15 cellular contexts compared by ENCODE assay signal in the genomic region with DNA sequence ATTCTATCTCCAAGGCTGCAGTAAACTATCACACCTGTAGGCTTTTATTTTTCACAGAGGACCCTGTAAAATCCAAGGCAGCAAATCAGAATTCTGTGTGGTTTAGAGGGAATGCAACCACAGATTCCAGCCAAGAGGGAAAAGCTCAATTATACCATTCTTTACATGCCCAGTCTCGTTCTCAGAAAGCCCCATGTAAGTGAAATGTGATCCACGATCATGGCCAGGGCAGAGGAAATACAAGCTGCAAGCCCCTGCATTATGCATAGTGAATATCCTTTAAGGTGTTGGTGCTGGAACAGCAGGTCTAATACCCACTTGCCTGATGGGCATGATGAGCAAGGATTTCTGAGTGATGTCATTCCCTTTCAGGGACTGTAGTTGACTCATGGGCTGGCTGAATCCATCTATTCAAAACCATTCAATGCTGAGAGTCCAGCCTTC.
A peak's percentile ranks its signal among the peaks of the same experiment; 100 is the strongest.
DNase-seq lines count a peak whose midpoint lies in the region; ATAC-seq, FAIRE-seq and TF ChIP-seq lines count a peak whose summit lies in the region.
"Had no signal": no experiment of that assay in that cellular context is flagged by ENCODE, and none has a peak within 500 bp of the region (broad histone marks: within the 10 kb centered on the region; RNA-seq: fewer than 3 reads in every experiment).

No MANE protein-coding gene starts in this region.

- peak overlapping the region; percentile 25 for H3K4me2 ChIP-seq in keratinocyte (ENCODE audit: control insufficient read depth, extremely low read depth, insufficient read depth, low read depth, low read length)

- no peaks in the 10 kb centered on the region for H3K36me3 ChIP-seq in keratinocyte (ENCODE audit: control insufficient read depth in 2 of 2, extremely low read depth in 1 of 2, insufficient read depth in 2 of 2, low read length in 2 of 2)
- H3K36me3 ChIP-seq: upper lobe of right lung had no signal

- H3K4me3 Mint-ChIP-seq in activated naive CD8-positive, alpha-beta T cell treated with anti-CD3 and anti-CD28 coated beads, Interleukin-2, amount 50 U/mL, for 24 hours, result no peak overlapping the region

- peak overlapping the region; percentile 42 for H3K27ac ChIP-seq in keratinocyte (ENCODE audit: control insufficient read depth, insufficient read depth, low read length)
- H3K27ac ChIP-seq: upper lobe of right lung had no signal

- H4K20me1 ChIP-seq in keratinocyte (ENCODE audit: control insufficient read depth, extremely low read depth, insufficient read depth, low read length), result no peaks in the 10 kb centered on the region

- no peak overlapping the region for H2AFZ ChIP-seq in keratinocyte (ENCODE audit: control insufficient read depth, low read length)

- no peaks in the 10 kb centered on the region for H3K27me3 Mint-ChIP-seq in activated naive CD8-positive, alpha-beta T cell treated with anti-CD3 and anti-CD28 coated beads, Interleukin-2, amount 50 U/mL, for 24 hours

- H3K9ac ChIP-seq in keratinocyte (ENCODE audit: control insufficient read depth, extremely low read depth, insufficient read depth, low read length), result no peak overlapping the region

- peak; percentile 65 for ATAC-seq in activated naive CD8-positive, alpha-beta T cell treated with anti-CD3 and anti-CD28 coated beads, Interleukin-2, amount 50 U/mL, for 24 hours
- no peak for ATAC-seq in GM18867 (IDR thresholded peaks at IDR 0.05; ENCODE audit: unreplicated experiment)
- no peak for ATAC-seq in HG03439 (IDR thresholded peaks at IDR 0.05; ENCODE audit: unreplicated experiment)
- ATAC-seq: K562, mucosa of descending colon, right cardiac atrium, upper lobe of right lung had no signal

- dilution Hi-C loops in keratinocyte (cut with MboI; ENCODE audit: extremely low pct_ligation_motif_present, low sequenced_read_pairs), result no loop called here

- no peaks in the 10 kb centered on the region for H3K79me2 ChIP-seq in keratinocyte (ENCODE audit: control insufficient read depth, insufficient read depth, low read length)

- no peaks in the 10 kb centered on the region for H3K27me3 ChIP-seq in keratinocyte (ENCODE audit: control insufficient read depth, extremely low read depth, insufficient read depth, low read length)
- H3K27me3 ChIP-seq: upper lobe of right lung had no signal

- H3K4me3 ChIP-seq in keratinocyte (ENCODE audit: control insufficient read depth in 2 of 3, extremely low read depth in 1 of 3, insufficient read depth in 2 of 3, low read depth in 1 of 3, low read length in 3 of 3), result no peak overlapping the region
- H3K4me3 ChIP-seq: K562, mucosa of descending colon, upper lobe of right lung had no signal

- no peaks in the 10 kb centered on the region for H3K9me3 Mint-ChIP-seq in activated naive CD8-positive, alpha-beta T cell treated with anti-CD3 and anti-CD28 coated beads, Interleukin-2, amount 50 U/mL, for 24 hours

- H3K9me3 ChIP-seq in keratinocyte (ENCODE audit: control insufficient read depth, low read depth, low read length), result no peaks in the 10 kb centered on the region
- H3K9me3 ChIP-seq: mucosa of descending colon, upper lobe of right lung had no signal

- peaks cover 21% of the 10 kb centered on the region for H3K4me1 ChIP-seq in keratinocyte (ENCODE audit: control insufficient read depth, extremely low read depth, insufficient read depth, low read length)
- H3K4me1 ChIP-seq: upper lobe of right lung had no signal

- H3K27ac Mint-ChIP-seq in activated naive CD8-positive, alpha-beta T cell treated with anti-CD3 and anti-CD28 coated beads, Interleukin-2, amount 50 U/mL, for 24 hours, result peak overlapping the region; percentile 73

- H3K9me1 ChIP-seq in keratinocyte (ENCODE audit: control insufficient read depth, extremely low read depth, insufficient read depth, low read length), result peaks cover 4% of the 10 kb centered on the region

- intact Hi-C loops in cardiac septum (cut with DNase I), result no loop called here

- TF ChIP-seq CTCF in keratinocyte (optimal IDR thresholded peaks at IDR 0.05 in 1 of 3, IDR thresholded peaks at IDR 0.05 in 1 of 3, conservative IDR thresholded peaks at IDR 0.05 in 1 of 3; ENCODE audit: extremely low read depth in 1 of 3, insufficient read depth in 2 of 3, low read length in 3 of 3), result peak in 1 of 3 experiments; percentile 33

- DNase-seq in DMS 273 (lab: John Stamatoyannopoulos, UW; ENCODE audit: unreplicated experiment), result peak; percentile 65
- peak; percentile 72 for DNase-seq in M059J (ENCODE audit: low read depth)
- no peak for DNase-seq in activated naive CD8-positive, alpha-beta T cell treated with anti-CD3 and anti-CD28 coated beads, Interleukin-2, amount 50 U/mL, for 24 hours
- peak; percentile 95 for DNase-seq in keratinocyte (ENCODE audit: low read depth, low spot score)
- no peak for DNase-seq in cardiac septum (ENCODE audit: low spot score)
- DNase-seq in NCI-H1092 treated with DMSO at 0.1 percent for 48 hours (lab: John Stamatoyannopoulos, UW), result no peak
- DNase-seq: activated CD4-positive, alpha-beta T cell treated with anti-CD3 and anti-CD28 coated beads for 4 hours; activated naive CD4-positive, alpha-beta T cell; mucosa of descending colon; NCI-H524; right cardiac atrium; upper lobe of right lung had no signal

- H3K4me1 Mint-ChIP-seq in activated naive CD8-positive, alpha-beta T cell treated with anti-CD3 and anti-CD28 coated beads, Interleukin-2, amount 50 U/mL, for 24 hours, result peaks cover 64% of the 10 kb centered on the region

- H3K36me3 Mint-ChIP-seq in activated naive CD8-positive, alpha-beta T cell treated with anti-CD3 and anti-CD28 coated beads, Interleukin-2, amount 50 U/mL, for 24 hours (ENCODE audit: low read depth), result peaks cover 13% of the 10 kb centered on the region

- FAIRE-seq in keratinocyte (lab: Jason Lieb, UNC), result peak; percentile 99

Comparison
In these comparisons a context has a peak if more than half of its experiments do, and no peak if none do; other contexts are left out.
1. DNase-seq: peak in DMS 273 (single experiment), M059J (single experiment) and keratinocyte (single experiment); none in activated naive CD8-positive, alpha-beta T cell treated with anti-CD3 and anti-CD28 coated beads, Interleukin-2, amount 50 U/mL, for 24 hours (single experiment), cardiac septum (single experiment) and NCI-H1092 treated with DMSO at 0.1 percent for 48 hours (single experiment).